ENCODE assay signal across 1 cellular context in the genomic region with DNA sequence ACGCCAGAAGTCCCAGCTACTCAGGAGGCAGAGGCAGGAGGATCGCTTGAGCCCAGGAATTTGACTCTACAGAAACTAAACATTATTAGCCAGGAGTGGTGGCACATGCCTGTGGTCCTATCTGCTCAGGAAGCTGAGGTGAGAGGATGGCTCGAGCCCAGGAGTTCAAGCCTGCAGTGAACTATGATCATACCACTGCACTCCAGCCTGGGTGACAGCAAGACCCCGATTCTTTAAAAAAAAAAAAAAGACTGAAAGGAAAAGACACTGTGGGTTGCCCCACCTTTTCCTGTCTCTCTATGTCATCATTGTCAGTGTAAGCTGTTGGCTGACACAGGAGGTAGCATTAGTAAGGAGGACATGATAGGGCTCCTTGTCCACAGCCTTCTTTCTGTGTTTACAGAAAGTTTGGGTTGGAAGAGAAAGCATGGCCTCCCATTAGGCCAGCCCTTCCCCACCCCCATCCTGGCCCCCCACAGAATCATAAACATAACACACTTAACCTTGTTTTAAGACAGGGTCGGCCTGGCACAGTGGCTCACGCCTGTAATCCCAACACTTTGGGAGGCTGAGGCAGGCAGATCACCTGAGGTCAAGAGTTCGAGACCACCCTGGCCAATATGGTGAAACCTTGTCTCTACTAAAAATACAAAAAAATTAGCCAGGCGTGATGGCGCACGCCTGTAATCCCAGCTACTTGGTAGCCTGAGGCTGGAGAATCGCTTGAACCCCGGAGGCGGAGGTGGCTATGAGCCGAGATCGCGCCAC.
TF ChIP-seq lines count a peak whose summit lies in the region.

No MANE protein-coding gene starts in this region.

TF ChIP-seq in IMR-90, 13 proteins besides CTCF, POLR2A, EP300 and RAD21:
- TF ChIP-seq CHD1 (IDR thresholded peaks at IDR 0.05; ENCODE audit: low read depth, low read length) (no peak), RFX5 (IDR thresholded peaks at IDR 0.05; ENCODE audit: low read depth, low read length) (no peak), NFE2L2 (IDR thresholded peaks at IDR 0.05; ENCODE audit: low read depth, low read length) (no peak), FOS (IDR thresholded peaks at IDR 0.05; ENCODE audit: low read depth, low read length) (no peak), MAZ (IDR thresholded peaks at IDR 0.05; ENCODE audit: borderline replicate concordance, low read depth, low read length) (no peak), BHLHE40 (IDR thresholded peaks at IDR 0.05; ENCODE audit: low read depth, low read length) (no peak), RCOR1 (IDR thresholded peaks at IDR 0.05; ENCODE audit: insufficient replicate concordance, low read length) (no peak), SMC3 (IDR thresholded peaks at IDR 0.05; ENCODE audit: low read depth, low read length) (no peak), MAFK (IDR thresholded peaks at IDR 0.05; ENCODE audit: low read depth, low read length) (no peak), MXI1 (IDR thresholded peaks at IDR 0.05; ENCODE audit: borderline replicate concordance, low read depth, low read length) (no peak), CEBPB (IDR thresholded peaks at IDR 0.05; ENCODE audit: low read depth, low read length) (no peak)
- TF ChIP-seq, protein P1, sequence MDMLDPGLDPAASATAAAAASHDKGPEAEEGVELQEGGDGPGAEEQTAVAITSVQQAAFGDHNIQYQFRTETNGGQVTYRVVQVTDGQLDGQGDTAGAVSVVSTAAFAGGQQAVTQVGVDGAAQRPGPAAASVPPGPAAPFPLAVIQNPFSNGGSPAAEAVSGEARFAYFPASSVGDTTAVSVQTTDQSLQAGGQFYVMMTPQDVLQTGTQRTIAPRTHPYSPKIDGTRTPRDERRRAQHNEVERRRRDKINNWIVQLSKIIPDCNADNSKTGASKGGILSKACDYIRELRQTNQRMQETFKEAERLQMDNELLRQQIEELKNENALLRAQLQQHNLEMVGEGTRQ (IDR thresholded peaks at IDR 0.05; ENCODE audit: low read depth, low read length): no peak
- TF ChIP-seq, protein P2, sequence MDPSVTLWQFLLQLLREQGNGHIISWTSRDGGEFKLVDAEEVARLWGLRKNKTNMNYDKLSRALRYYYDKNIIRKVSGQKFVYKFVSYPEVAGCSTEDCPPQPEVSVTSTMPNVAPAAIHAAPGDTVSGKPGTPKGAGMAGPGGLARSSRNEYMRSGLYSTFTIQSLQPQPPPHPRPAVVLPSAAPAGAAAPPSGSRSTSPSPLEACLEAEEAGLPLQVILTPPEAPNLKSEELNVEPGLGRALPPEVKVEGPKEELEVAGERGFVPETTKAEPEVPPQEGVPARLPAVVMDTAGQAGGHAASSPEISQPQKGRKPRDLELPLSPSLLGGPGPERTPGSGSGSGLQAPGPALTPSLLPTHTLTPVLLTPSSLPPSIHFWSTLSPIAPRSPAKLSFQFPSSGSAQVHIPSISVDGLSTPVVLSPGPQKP (IDR thresholded peaks at IDR 0.05; ENCODE audit: borderline replicate concordance, low read depth, low read length): no peak
